In genomic region chr12:12443482-12443881, GRCh38 we compare ENCODE assay signal across 12 cellular contexts.
DNase-seq lines count a peak whose midpoint lies in the region; ATAC-seq, FAIRE-seq and TF ChIP-seq lines count a peak whose summit lies in the region.
"Had no signal": no experiment of that assay in that cellular context is flagged by ENCODE, and none has a peak within 500 bp of the region (broad histone marks: within the 10 kb centered on the region; RNA-seq: fewer than 3 reads in every experiment).

No MANE protein-coding gene starts in this region.

- TF ChIP-seq CTCF in C4-2B (conservative IDR thresholded peaks at IDR 0.05), result no peak
- TF ChIP-seq CTCF in esophagus squamous epithelium (IDR thresholded peaks at IDR 0.05), result no peak
- TF ChIP-seq CTCF in parathyroid adenoma (IDR thresholded peaks at IDR 0.05), result no peak

- 0 to 23% methylated on average over 2 to 5 of the region's 5 CpGs for WGBS in esophagus squamous epithelium, 2 donors

- H3K79me2 ChIP-seq in parathyroid adenoma, result peaks cover 11% of the 10 kb centered on the region

- POLR2A ChIA-PET in activated CD4-positive, alpha-beta memory T cell treated with anti-CD3 and anti-CD28 coated beads for 36 hours (lab: Charles Lee), result interaction anchor here (0.6 to 3.7 kb wide), 5 partner anchors 13 to 42 kb away, joined by 3 to 40 read pairs (median 38); no protein-coding TSS in a partner anchor

- H3K9me3 ChIP-seq in esophagus squamous epithelium, result no peaks in the 10 kb centered on the region
- no peaks in the 10 kb centered on the region for H3K9me3 ChIP-seq in parathyroid adenoma (ENCODE audit: control insufficient read depth, low read length)

- H3K9ac ChIP-seq in parathyroid adenoma, result no peak overlapping the region

- H3K4me1 ChIP-seq in esophagus squamous epithelium (peaks cover 0 to 61% (median 30%) of the 10 kb centered on the region in 3 donors), parathyroid adenoma (no peaks in the 10 kb centered on the region)

- intact Hi-C loops in activated CD4-positive, alpha-beta memory T cell treated with anti-CD3 and anti-CD28 coated beads for 36 hours (cut with micrococcal nuclease), result loop anchor here (2.0 kb wide), 2 partner anchors 15 to 35 kb away; no protein-coding TSS in a partner anchor
- intact Hi-C loops in esophagus squamous epithelium (cut with DNase I), result no loop called here

- no peak overlapping the region for H3K4me2 ChIP-seq in parathyroid adenoma (ENCODE audit: low read length)

- H3K4me3 ChIP-seq in esophagus squamous epithelium, result no peak overlapping the region
- H3K4me3 ChIP-seq in parathyroid adenoma (ENCODE audit: low read depth, low read length), result no peak overlapping the region

- H3K9me3 Mint-ChIP-seq in activated CD4-positive, alpha-beta memory T cell treated with anti-CD3 and anti-CD28 coated beads for 36 hours, result no peaks in the 10 kb centered on the region
- H3K9me3 Mint-ChIP-seq: activated T-cell treated with anti-CD3 and anti-CD28 coated beads, Interleukin-2, amount 50 U/mL, for 4 hours had no signal

- peak overlapping the region; percentile 72 for H3K27ac ChIP-seq in C4-2B
- H3K27ac ChIP-seq in esophagus squamous epithelium, result peak overlapping the region; percentile 44 to 73 (median 60)
- peak overlapping the region; percentile 27 for H3K27ac ChIP-seq in parathyroid adenoma

- no peak for FAIRE-seq in urothelium cell line (lab: Jason Lieb, UNC)
- FAIRE-seq: GM12892 had no signal

- H2AFZ ChIP-seq in parathyroid adenoma, result no peak overlapping the region

- DNase-seq in activated CD4-positive, alpha-beta memory T cell treated with anti-CD3 and anti-CD28 coated beads for 36 hours, result no peak
- DNase-seq in esophagus squamous epithelium (lab: John Stamatoyannopoulos, UW) (no peak), NCI-H2107 (lab: John Stamatoyannopoulos, UW) (no peak), urothelium cell line (ENCODE audit: low spot score) (no peak), NCI-H510A (lab: John Stamatoyannopoulos, UW) (no peak)
- DNase-seq: activated T-cell treated with anti-CD3 and anti-CD28 coated beads, Interleukin-2, amount 50 U/mL, for 4 hours; midbrain; NCI-H1105 treated with DMSO at 0.1 percent for 48 hours had no signal

- CTCF ChIA-PET in activated CD4-positive, alpha-beta memory T cell treated with anti-CD3 and anti-CD28 coated beads for 36 hours (lab: Charles Lee), result interaction anchor here (0.7 to 4.2 kb wide), 2 partner anchors 13 to 31 kb away, joined by 3 to 23 read pairs; no protein-coding TSS in a partner anchor

- H3K27me3 Mint-ChIP-seq in activated CD4-positive, alpha-beta memory T cell treated with anti-CD3 and anti-CD28 coated beads for 36 hours, result no peaks in the 10 kb centered on the region

- TF ChIP-seq POLR2A in esophagus squamous epithelium (IDR thresholded peaks at IDR 0.05), result no peak

- H3K36me3 ChIP-seq in esophagus squamous epithelium, result no peaks in the 10 kb centered on the region
- H3K36me3 ChIP-seq in parathyroid adenoma (ENCODE audit: control insufficient read depth, insufficient read depth, low read length), result no peaks in the 10 kb centered on the region

- H3K27me3 ChIP-seq in esophagus squamous epithelium, result no peaks in the 10 kb centered on the region
- H3K27me3 ChIP-seq in parathyroid adenoma (ENCODE audit: control insufficient read depth, insufficient read depth, low read length), result no peaks in the 10 kb centered on the region

- no peak for ATAC-seq in HG02759 (IDR thresholded peaks at IDR 0.05; ENCODE audit: unreplicated experiment)
- ATAC-seq: activated T-cell treated with anti-CD3 and anti-CD28 coated beads, Interleukin-2, amount 50 U/mL, for 4 hours had no signal

- peak overlapping the region; percentile 91 for H3K27ac Mint-ChIP-seq in activated CD4-positive, alpha-beta memory T cell treated with anti-CD3 and anti-CD28 coated beads for 36 hours

- peaks cover 80% of the 10 kb centered on the region for H3K4me1 Mint-ChIP-seq in activated CD4-positive, alpha-beta memory T cell treated with anti-CD3 and anti-CD28 coated beads for 36 hours (ENCODE audit: low read depth)

- H3K4me3 Mint-ChIP-seq in activated CD4-positive, alpha-beta memory T cell treated with anti-CD3 and anti-CD28 coated beads for 36 hours, result no peak overlapping the region
- H3K4me3 Mint-ChIP-seq: activated T-cell treated with anti-CD3 and anti-CD28 coated beads, Interleukin-2, amount 50 U/mL, for 4 hours had no signal

- peaks cover 21% of the 10 kb centered on the region for H3K36me3 Mint-ChIP-seq in activated CD4-positive, alpha-beta memory T cell treated with anti-CD3 and anti-CD28 coated beads for 36 hours
